Comparison of ENCODE assay signal across 22 cellular contexts in genomic region chr7:19113001-19113349, GRCh38. TPM values are rescaled to one million over a fixed set of nuclear protein-coding genes. Genes with fewer than 3 reads are reported as not detected.
A peak's percentile ranks its signal among the peaks of the same experiment; 100 is the strongest.
DNase-seq lines count a peak whose midpoint lies in the region; ATAC-seq and TF ChIP-seq lines count a peak whose summit lies in the region.
"Had no signal": no experiment of that assay in that cellular context is flagged by ENCODE, and none has a peak within 500 bp of the region (broad histone marks: within the 10 kb centered on the region; RNA-seq: fewer than 3 reads in every experiment).

No MANE protein-coding gene starts in this region.

- peak overlapping the region; percentile 25; the same call in 1 of the 2 replicates for H3K9ac ChIP-seq in ES-I3 (ENCODE audit: low read depth, low read length)
- H3K9ac ChIP-seq in SK-N-MC (ENCODE audit: insufficient read length), result peak overlapping the region; percentile 99

- H3K36me3 ChIP-seq in ES-I3 (ENCODE audit: insufficient read depth, low read length), result no peaks in the 10 kb centered on the region
- peaks cover 67% of the 10 kb centered on the region for H3K36me3 ChIP-seq in SK-N-MC (ENCODE audit: insufficient read depth, low read length)

- DNase-seq in SK-N-MC (ENCODE audit: low read depth, low spot score), result no peak
- DNase-seq in fibroblast of the aortic adventitia (ENCODE audit: low read depth), result no peak
- DNase-seq in activated effector memory CD4-positive, alpha-beta T cell treated with Interleukin-2 at 50 U/mL for 16 hours, result no peak
- DNase-seq in NCI-H748 treated with DMSO at 0.1 percent for 48 hours (lab: John Stamatoyannopoulos, UW), result no peak
- DNase-seq: activated CD4-positive, alpha-beta T cell treated with anti-CD3 and anti-CD28 coated beads for 48 hours; AML-193; HCEC 1CT; left colon; midbrain; NCI-H1436; NCI-H524 treated with DMSO at 0.1 percent for 48 hours; stimulated activated CD4-positive, alpha-beta T cell treated with anti-CD3 and anti-CD28 coated beads, Interleukin-4, amount 100 ng/mL, for 24 hours; T-helper 1 cell; trophoblast cell had no signal

- H3K4me3 ChIP-seq in SK-N-MC, result peak overlapping the region; percentile 93
- H3K4me3 ChIP-seq in fibroblast of the aortic adventitia (ENCODE audit: low read depth, low read length), result peak overlapping the region; percentile 62
- peak overlapping the region; percentile 5 to 51 (median 40) for H3K4me3 ChIP-seq in skin epidermis

- H3K4me1 ChIP-seq in ES-I3 (ENCODE audit: insufficient read depth, low read length), result peaks cover 24% of the 10 kb centered on the region

- H3K9me3 ChIP-seq in ES-I3 (ENCODE audit: control insufficient read depth, insufficient read depth, low read length) (no peaks in the 10 kb centered on the region), SK-N-MC (ENCODE audit: low read depth, low read length) (no peaks in the 10 kb centered on the region)

- H3K27ac ChIP-seq in SK-N-MC (peak overlapping the region; percentile 99), skin epidermis (peak overlapping the region in 14 of 21 experiments; percentile 53 to 94 (median 75))

- ATAC-seq in HG03520 (IDR thresholded peaks at IDR 0.05; ENCODE audit: unreplicated experiment), result no peak
- ATAC-seq in HG02938 (IDR thresholded peaks at IDR 0.05; ENCODE audit: unreplicated experiment), result no peak
- ATAC-seq: left colon had no signal

- TF ChIP-seq CTCF in fibroblast of the aortic adventitia (IDR thresholded peaks at IDR 0.05; ENCODE audit: insufficient read depth, low read length), result no peak

RNA-seq across cellular contexts. Expression of gene TWIST1, which starts 4.5 kb away (rescaled TPM):
- 28.7 and 33.2 TPM in 2 replicates for total RNA-seq in fibroblast of the aortic adventitia (ENCODE audit: low replicate concordance)
- total RNA-seq: activated naive CD8-positive, alpha-beta T cell treated with anti-CD3 and anti-CD28 coated beads, Interleukin-2, amount 10 ng/mL, durations not matched to agents 7 days and 5 days had no signal

RNA-seq across cellular contexts. Expression of gene FERD3L, which starts 32.2 kb away (rescaled TPM):
- total RNA-seq in fibroblast of the aortic adventitia (ENCODE audit: low replicate concordance), result not detected in 2 replicates
- total RNA-seq: activated naive CD8-positive, alpha-beta T cell treated with anti-CD3 and anti-CD28 coated beads, Interleukin-2, amount 10 ng/mL, durations not matched to agents 7 days and 5 days; cardiac septum; Daoy; left colon; progenitor cell of endocrine pancreas had no signal

Comparison
In these comparisons a context has a peak if more than half of its experiments do, and no peak if none do; other contexts are left out.
1. H3K4me3 ChIP-seq: peak in every context shown above with its lines; median percentile 93 in SK-N-MC; 62 in fibroblast of the aortic adventitia; 40 in skin epidermis.